Comparison of ENCODE assay signal across 8 cellular contexts in genomic region chr6:137218917-137219663, GRCh38. TPM values are rescaled to one million over a fixed set of nuclear protein-coding genes. Genes with fewer than 3 reads are reported as not detected.
DNase-seq lines count a peak whose midpoint lies in the region; ATAC-seq and TF ChIP-seq lines count a peak whose summit lies in the region.

TSS of gene IFNGR1 (minus strand) at chr6:137219385. CDS start at chr6:137219327, 58 bp downstream.

- H3K9me3 ChIP-seq in MG63 (no peaks in the 10 kb centered on the region), fibroblast of lung (ENCODE audit: control insufficient read depth, insufficient read depth, low read depth, low read length) (no peaks in the 10 kb centered on the region)
- H3K9me3 ChIP-seq in naive thymus-derived CD4-positive, alpha-beta T cell (ENCODE audit: control insufficient read depth in 2 of 3, low read length in 3 of 3) = no peaks in the 10 kb centered on the region

- H3K4me2 ChIP-seq in fibroblast of lung (ENCODE audit: extremely low read depth, insufficient read depth, low read length) = peak within 1 kb of the TSS; percentile 85

- H3K9ac ChIP-seq in fibroblast of lung (ENCODE audit: insufficient read depth, low read length) = peak within 1 kb of the TSS; percentile 96

- no peaks in the 10 kb centered on the region for H3K27me3 Mint-ChIP-seq in naive thymus-derived CD4-positive, alpha-beta T cell
- no peaks in the 10 kb centered on the region for H3K27me3 Mint-ChIP-seq in stimulated activated naive B cell treated with anti-CD40 and anti-IgM and Interleukin-4, amounts not matched to agents 10 μg/mL and 1 μg/mL and 100 μg/mL, for 72 hours

- peaks cover 46% of the 10 kb centered on the region for H3K79me2 ChIP-seq in fibroblast of lung (ENCODE audit: control insufficient read depth, insufficient read depth, low read length)

- H3K27me3 ChIP-seq in H7 (ENCODE audit: control insufficient read depth, insufficient read depth, low read length) (no peaks in the 10 kb centered on the region), MG63 (no peaks in the 10 kb centered on the region), fibroblast of lung (ENCODE audit: control insufficient read depth, insufficient read depth, low read length) (no peaks in the 10 kb centered on the region)
- H3K27me3 ChIP-seq in naive thymus-derived CD4-positive, alpha-beta T cell (ENCODE audit: control insufficient read depth in 2 of 2, insufficient read depth in 2 of 2, low read length in 2 of 2) = no peaks in the 10 kb centered on the region

- peak; percentile 97 for DNase-seq in ELF-1 (ENCODE audit: low read depth, low spot score)
- peak; percentile 91 for DNase-seq in H7
- peak; percentile 95 for DNase-seq in MG63
- DNase-seq in SHP77 (lab: John Stamatoyannopoulos, UW) = peak; percentile 84 to 93
- peak; percentile 93 for DNase-seq in activated T-helper 9 cell treated with anti-CD3 and anti-CD28 coated beads, Interleukin-2, amount 50 U/mL, for 16 hours (ENCODE audit: low read depth)
- DNase-seq in fibroblast of lung (ENCODE audit: low read depth in 2 of 2) = peak; percentile 90 to 91
- peak; percentile 89 to 97 (median 93) for DNase-seq in naive thymus-derived CD4-positive, alpha-beta T cell
- peak; percentile 97 for DNase-seq in stimulated activated naive B cell treated with anti-CD40 and anti-IgM and Interleukin-4, amounts not matched to agents 10 μg/mL and 1 μg/mL and 100 μg/mL, for 72 hours

- H3K4me3 ChIP-seq in H7 (ENCODE audit: insufficient read depth, low read depth, low read length) = peak within 1 kb of the TSS; percentile 87
- H3K4me3 ChIP-seq in MG63 = peak within 1 kb of the TSS; percentile 94
- peak within 1 kb of the TSS; percentile 76 to 100 (median 80) for H3K4me3 ChIP-seq in fibroblast of lung (replicated peaks in 1 of 4; ENCODE audit: control extremely low read depth in 1 of 4, insufficient read depth in 1 of 4, low read depth in 3 of 4, low read length in 4 of 4)
- peak within 1 kb of the TSS; percentile 88 for H3K4me3 ChIP-seq in naive thymus-derived CD4-positive, alpha-beta T cell (ENCODE audit: low read length)

- H3K4me1 ChIP-seq in fibroblast of lung (ENCODE audit: control insufficient read depth, extremely low read depth, insufficient read depth, low read length) = peaks cover 5% of the 10 kb centered on the region
- H3K4me1 ChIP-seq in naive thymus-derived CD4-positive, alpha-beta T cell (ENCODE audit: control insufficient read depth in 2 of 2, insufficient read depth in 2 of 2, low read length in 2 of 2) = peaks cover 20 to 43% of the 10 kb centered on the region in 2 donors

- H3K4me1 Mint-ChIP-seq in naive thymus-derived CD4-positive, alpha-beta T cell = peaks cover 36 to 84% (median 69%) of the 10 kb centered on the region in 7 donors
- H3K4me1 Mint-ChIP-seq in stimulated activated naive B cell treated with anti-CD40 and anti-IgM and Interleukin-4, amounts not matched to agents 10 μg/mL and 1 μg/mL and 100 μg/mL, for 72 hours = peaks cover 52 to 73% of the 10 kb centered on the region in 2 donors

- peaks cover 0 to 21% (median 3%) of the 10 kb centered on the region in 5 donors for H3K36me3 Mint-ChIP-seq in naive thymus-derived CD4-positive, alpha-beta T cell
- H3K36me3 Mint-ChIP-seq in stimulated activated naive B cell treated with anti-CD40 and anti-IgM and Interleukin-4, amounts not matched to agents 10 μg/mL and 1 μg/mL and 100 μg/mL, for 72 hours = peaks cover 14 to 37% of the 10 kb centered on the region in 2 donors

- CTCF ChIA-PET in naive thymus-derived CD4-positive, alpha-beta T cell (lab: Charles Lee) = interaction anchor here (1.0 kb wide), 1 partner anchor 96 kb away, joined by 3 read pairs; no protein-coding TSS in a partner anchor

- intact Hi-C loops in naive thymus-derived CD4-positive, alpha-beta T cell (cut with micrococcal nuclease) = loop anchor here (1.0 to 10.0 kb wide), 11 partner anchors 13 to 1556 kb away; partner anchors contain the start of genes PEX7 (in 2 of the 2), CCDC28A (in 1 of the 2), HEBP2 (in 1 of the 2) and MTFR2 (in 1 of the 2)

- H3K4me3 Mint-ChIP-seq in naive thymus-derived CD4-positive, alpha-beta T cell = peak within 1 kb of the TSS; percentile 85 to 100 (median 99)
- peak within 1 kb of the TSS; percentile 73 to 89 for H3K4me3 Mint-ChIP-seq in stimulated activated naive B cell treated with anti-CD40 and anti-IgM and Interleukin-4, amounts not matched to agents 10 μg/mL and 1 μg/mL and 100 μg/mL, for 72 hours

- no peaks in the 10 kb centered on the region for H4K20me1 ChIP-seq in fibroblast of lung (ENCODE audit: control insufficient read depth, extremely low read depth, insufficient read depth, low read length)

- peak within 1 kb of the TSS; percentile 92 for H3K27ac ChIP-seq in fibroblast of lung (ENCODE audit: insufficient read depth, low read length)
- H3K27ac ChIP-seq in naive thymus-derived CD4-positive, alpha-beta T cell (ENCODE audit: low read depth, low read length) = peak within 1 kb of the TSS; percentile 91

- no peak for TF ChIP-seq CTCF in fibroblast of lung (conservative IDR thresholded peaks at IDR 0.05 in 1 of 2, IDR thresholded peaks at IDR 0.05 in 1 of 2; ENCODE audit: low read depth in 1 of 2, low read length in 2 of 2)

- H2AFZ ChIP-seq in fibroblast of lung (ENCODE audit: low read length) = peak within 1 kb of the TSS; percentile 81

- POLR2A ChIA-PET in naive thymus-derived CD4-positive, alpha-beta T cell (lab: Charles Lee) = no interaction called here

- H3K27ac Mint-ChIP-seq in naive thymus-derived CD4-positive, alpha-beta T cell = peak within 1 kb of the TSS; percentile 91 to 100 (median 100)
- peak within 1 kb of the TSS; percentile 100 for H3K27ac Mint-ChIP-seq in stimulated activated naive B cell treated with anti-CD40 and anti-IgM and Interleukin-4, amounts not matched to agents 10 μg/mL and 1 μg/mL and 100 μg/mL, for 72 hours

- ATAC-seq in naive thymus-derived CD4-positive, alpha-beta T cell = peak; percentile 92
- ATAC-seq in stimulated activated naive B cell treated with anti-CD40 and anti-IgM and Interleukin-4, amounts not matched to agents 10 μg/mL and 1 μg/mL and 100 μg/mL, for 72 hours (replicated peaks) = peak; percentile 82 to 85

- peaks cover 0 to 2% (median 0%) of the 10 kb centered on the region in 11 donors for H3K9me3 Mint-ChIP-seq in naive thymus-derived CD4-positive, alpha-beta T cell
- H3K9me3 Mint-ChIP-seq in stimulated activated naive B cell treated with anti-CD40 and anti-IgM and Interleukin-4, amounts not matched to agents 10 μg/mL and 1 μg/mL and 100 μg/mL, for 72 hours = peaks cover 0 to 4% of the 10 kb centered on the region in 2 donors

- H3K36me3 ChIP-seq in H7 (replicated peaks; ENCODE audit: control insufficient read depth, insufficient read depth, low read length) (no peaks in the 10 kb centered on the region), MG63 (peaks cover 6% of the 10 kb centered on the region), fibroblast of lung (ENCODE audit: control insufficient read depth, insufficient read depth, low read length) (no peaks in the 10 kb centered on the region)
- H3K36me3 ChIP-seq in naive thymus-derived CD4-positive, alpha-beta T cell (ENCODE audit: control insufficient read depth in 2 of 3, insufficient read depth in 3 of 3, low read length in 3 of 3) = peaks cover 0 to 5% (median 0%) of the 10 kb centered on the region in 3 experiments

RNA-seq across cellular contexts. Expression of gene IFNGR1, which starts in this region (rescaled TPM):
- total RNA-seq in H7 (2014; rRNA removed; shearing (Covaris generic)) = 21.8 and 24.7 TPM in 2 replicates
- 53.9 and 76.7 TPM in 2 replicates for total RNA-seq in MG63 (2014; rRNA removed; shearing (Covaris generic); ENCODE audit: low replicate concordance)
- total RNA-seq in fibroblast of lung = 102 and 123 TPM in 2 replicates
- 37.8 and 55.9 TPM in 2 replicates for polyA plus RNA-seq in fibroblast of lung
- polyA plus RNA-seq in fibroblast of lung (2012) = 27.5 and 37.4 TPM in 2 replicates
- 2.5 and 7.4 TPM in 2 replicates for polyA minus RNA-seq in fibroblast of lung (ENCODE audit: low replicate concordance)
- total RNA-seq in naive thymus-derived CD4-positive, alpha-beta T cell = 10 to 100 TPM; 29.2 to 90.7 (median 31.3) TPM
- polyA plus RNA-seq in naive thymus-derived CD4-positive, alpha-beta T cell = 10 to 100 TPM; 27.9 to 32.6 TPM

Comparison
In these comparisons a context has a peak if more than half of its experiments do, and no peak if none do; other contexts are left out.
1. Peak in every context shown above with its lines: DNase-seq, ATAC-seq, H3K4me3 ChIP-seq and H3K27ac ChIP-seq.